9 cellular contexts compared by ENCODE assay signal in the genomic region with DNA sequence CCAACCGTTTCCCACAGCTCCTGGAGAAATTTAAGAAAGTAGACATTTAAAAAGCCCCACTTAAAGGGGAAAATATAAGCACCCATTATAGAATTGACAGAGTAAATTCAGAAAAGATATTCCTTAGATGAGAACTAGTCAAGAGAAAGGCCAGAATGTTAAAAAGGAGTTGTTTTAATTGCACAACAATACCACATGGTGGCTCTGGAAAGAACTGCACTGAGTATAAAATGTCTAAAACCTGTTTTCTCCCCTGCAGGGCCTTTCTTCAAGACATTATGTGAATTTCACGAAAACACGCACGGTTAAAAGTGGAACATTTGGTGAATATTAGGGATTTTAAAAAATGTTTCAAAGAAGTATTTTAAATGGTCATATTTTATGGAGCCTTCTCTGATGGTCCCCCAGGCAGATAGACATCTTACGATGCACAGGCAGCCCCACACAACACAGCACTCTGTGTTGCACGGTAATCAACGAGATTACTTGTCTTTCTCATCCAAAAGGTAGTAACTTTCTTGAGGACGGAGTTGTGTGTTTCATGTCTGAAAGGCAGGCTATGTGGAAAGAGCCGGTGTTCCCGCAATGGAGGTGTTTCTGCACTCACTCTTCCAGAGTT.
DNase-seq lines count a peak whose midpoint lies in the region; ATAC-seq and TF ChIP-seq lines count a peak whose summit lies in the region.
"Had no signal": no experiment of that assay in that cellular context is flagged by ENCODE, and none has a peak within 500 bp of the region (broad histone marks: within the 10 kb centered on the region; RNA-seq: fewer than 3 reads in every experiment).

No MANE protein-coding gene starts in this region.

- H3K4me1 ChIP-seq in neural progenitor cell = no peaks in the 10 kb centered on the region

- H3K79me2 ChIP-seq in neural progenitor cell (ENCODE audit: low read depth) = no peaks in the 10 kb centered on the region

- H3F3A ChIP-seq in neural progenitor cell (ENCODE audit: low read depth) = no peaks in the 10 kb centered on the region

- H3K27me3 Mint-ChIP-seq in endothelial cell (ENCODE audit: unreplicated experiment) = no peaks in the 10 kb centered on the region
- no peaks in the 10 kb centered on the region for H3K27me3 Mint-ChIP-seq in neural progenitor cell (ENCODE audit: insufficient read depth, low read depth)
- no peaks in the 10 kb centered on the region for H3K27me3 Mint-ChIP-seq in activated CD8-positive, alpha-beta memory T cell treated with anti-CD3 and anti-CD28 coated beads, Interleukin-2, amount 10 ng/mL, durations not matched to agents 7 days and 5 days

- H3K4me3 Mint-ChIP-seq in endothelial cell (ENCODE audit: unreplicated experiment) (no peak overlapping the region), neural progenitor cell (no peak overlapping the region)
- no peak overlapping the region for H3K4me3 Mint-ChIP-seq in activated CD8-positive, alpha-beta memory T cell treated with anti-CD3 and anti-CD28 coated beads, Interleukin-2, amount 10 ng/mL, durations not matched to agents 7 days and 5 days

- no peak overlapping the region for H2AFZ ChIP-seq in neural progenitor cell (replicated peaks)

- H3K9me3 Mint-ChIP-seq in endothelial cell (ENCODE audit: unreplicated experiment) (no peaks in the 10 kb centered on the region), neural progenitor cell (no peaks in the 10 kb centered on the region)
- no peaks in the 10 kb centered on the region for H3K9me3 Mint-ChIP-seq in activated CD8-positive, alpha-beta memory T cell treated with anti-CD3 and anti-CD28 coated beads, Interleukin-2, amount 10 ng/mL, durations not matched to agents 7 days and 5 days (ENCODE audit: low read depth)

- H3K27ac Mint-ChIP-seq in endothelial cell (ENCODE audit: unreplicated experiment) = no peak overlapping the region
- H3K27ac Mint-ChIP-seq in neural progenitor cell = no peak overlapping the region
- H3K27ac Mint-ChIP-seq in activated CD8-positive, alpha-beta memory T cell treated with anti-CD3 and anti-CD28 coated beads, Interleukin-2, amount 10 ng/mL, durations not matched to agents 7 days and 5 days = no peak overlapping the region

- no peak overlapping the region for H3K4me3 ChIP-seq in neural progenitor cell

- H3K4me2 ChIP-seq in neural progenitor cell = no peak overlapping the region

- H3K4me1 Mint-ChIP-seq in endothelial cell (ENCODE audit: unreplicated experiment) = no peaks in the 10 kb centered on the region
- no peaks in the 10 kb centered on the region for H3K4me1 Mint-ChIP-seq in neural progenitor cell
- no peaks in the 10 kb centered on the region for H3K4me1 Mint-ChIP-seq in activated CD8-positive, alpha-beta memory T cell treated with anti-CD3 and anti-CD28 coated beads, Interleukin-2, amount 10 ng/mL, durations not matched to agents 7 days and 5 days

- no peak overlapping the region for H3K27ac ChIP-seq in neural progenitor cell

- no peaks in the 10 kb centered on the region for H3K36me3 ChIP-seq in neural progenitor cell

- ATAC-seq in HG02938 (IDR thresholded peaks at IDR 0.05; ENCODE audit: unreplicated experiment) = no peak
- no peak for ATAC-seq in activated CD8-positive, alpha-beta memory T cell treated with anti-CD3 and anti-CD28 coated beads, Interleukin-2, amount 10 ng/mL, durations not matched to agents 7 days and 5 days

- H3K27me3 ChIP-seq in neural progenitor cell = no peaks in the 10 kb centered on the region

- no peaks in the 10 kb centered on the region for H3K9me3 ChIP-seq in neural progenitor cell (ENCODE audit: low read depth)

- CTCF ChIA-PET in activated CD8-positive, alpha-beta memory T cell treated with anti-CD3 and anti-CD28 coated beads, Interleukin-2, amount 10 ng/mL, durations not matched to agents 7 days and 5 days (lab: Charles Lee) = no interaction called here

- peak; percentile 62 for DNase-seq in EH (ENCODE audit: low read depth)
- DNase-seq in NCI-H524 treated with DMSO at 0.1 percent for 48 hours (lab: John Stamatoyannopoulos, UW) = peak; percentile 1
- no peak for DNase-seq in endothelial cell (ENCODE audit: low spot score)
- peak; percentile 13 for DNase-seq in neural progenitor cell (ENCODE audit: low spot score)
- DNase-seq in NCI-H2196 (lab: John Stamatoyannopoulos, UW; ENCODE audit: unreplicated experiment) = no peak
- DNase-seq in SHP77 (lab: John Stamatoyannopoulos, UW) = no peak
- DNase-seq in activated CD8-positive, alpha-beta memory T cell treated with anti-CD3 and anti-CD28 coated beads, Interleukin-2, amount 10 ng/mL, durations not matched to agents 7 days and 5 days = no peak
- DNase-seq: amniotic stem cell had no signal

- H3K9ac ChIP-seq in neural progenitor cell = no peak overlapping the region

- TF ChIP-seq CTCF in endothelial cell (IDR thresholded peaks at IDR 0.05; ENCODE audit: unreplicated experiment) = peak; percentile 28
- peak; percentile 55 for TF ChIP-seq CTCF in neural progenitor cell (IDR thresholded peaks at IDR 0.05)

- no peaks in the 10 kb centered on the region for H3K36me3 Mint-ChIP-seq in endothelial cell (ENCODE audit: low read depth, unreplicated experiment)
- H3K36me3 Mint-ChIP-seq in neural progenitor cell = no peaks in the 10 kb centered on the region
- H3K36me3 Mint-ChIP-seq in activated CD8-positive, alpha-beta memory T cell treated with anti-CD3 and anti-CD28 coated beads, Interleukin-2, amount 10 ng/mL, durations not matched to agents 7 days and 5 days = no peaks in the 10 kb centered on the region

- no peaks in the 10 kb centered on the region for H4K20me1 ChIP-seq in neural progenitor cell (ENCODE audit: low read depth)

Comparison
In these comparisons a context has a peak if more than half of its experiments do, and no peak if none do; other contexts are left out.
1. DNase-seq: peak in EH (single experiment), NCI-H524 treated with DMSO at 0.1 percent for 48 hours (single experiment) and neural progenitor cell (single experiment); none in endothelial cell (single experiment), NCI-H2196 (single experiment), SHP77 (0 of 2) and activated CD8-positive, alpha-beta memory T cell treated with anti-CD3 and anti-CD28 coated beads, Interleukin-2, amount 10 ng/mL, durations not matched to agents 7 days and 5 days (single experiment).